24 cellular contexts compared by ENCODE assay signal in genomic region chr15:50416920-50417319, GRCh38.
"Had no signal": no experiment of that assay in that cellular context is flagged by ENCODE, and none has a peak within 500 bp of the region (broad histone marks: within the 10 kb centered on the region; RNA-seq: fewer than 3 reads in every experiment).

No MANE protein-coding gene starts in this region.

- H3K27ac ChIP-seq: esophagus squamous epithelium, neutrophil, pancreas, suprapubic skin, transverse colon had no signal

- H3K9me3 ChIP-seq: esophagus squamous epithelium, mucosa of descending colon, neutrophil, pancreas, suprapubic skin, transverse colon had no signal

- H3K36me3 ChIP-seq: esophagus squamous epithelium, neutrophil, pancreas, suprapubic skin, transverse colon had no signal

- ATAC-seq: effector memory CD8-positive, alpha-beta T cell; left lobe of liver; mucosa of descending colon; pancreas; sciatic nerve; stimulated activated naive CD8-positive, alpha-beta T cell treated with anti-CD3 and anti-CD28 coated beads, Interleukin-15, amount 100 ng/mL, for 72 hours had no signal

- H3K27ac Mint-ChIP-seq: memory B cell; mesothelial cell of epicardium; natural killer cell treated with Interleukin-12 subunit alpha and Interleukin-12 subunit beta and Interleukin-15 and Interleukin-18, amount 100 ng/mL, for 72 hours had no signal

- H3K27me3 Mint-ChIP-seq: effector memory CD8-positive, alpha-beta T cell; memory B cell; naive B cell; stimulated activated naive CD8-positive, alpha-beta T cell treated with anti-CD3 and anti-CD28 coated beads, Interleukin-15, amount 100 ng/mL, for 72 hours had no signal

- DNase-seq: cortex of kidney; effector memory CD8-positive, alpha-beta T cell; esophagus squamous epithelium; kidney; mucosa of descending colon; naive B cell; pancreas; stimulated activated CD4-positive, alpha-beta T cell treated with anti-CD3 and anti-CD28 coated beads, Interleukin-12 subunit alpha, Interleukin-12 subunit beta, amount 100 ng/mL, for 4 hours; stimulated activated CD4-positive, alpha-beta T cell treated with anti-CD3 and anti-CD28 coated beads, Interleukin-1b, Interleukin-23, amount 100 ng/mL, for 48 hours; stimulated activated CD4-positive, alpha-beta T cell treated with anti-CD3 and anti-CD28 coated beads, Interleukin-4, amount 100 ng/mL, for 1 hour; stimulated activated CD8-positive, alpha-beta memory T cell treated with anti-CD3 and anti-CD28 coated beads, Interleukin-4, amount 100 ng/mL, for 48 hours; stimulated activated naive CD4-positive, alpha-beta T cell; stimulated activated naive CD8-positive, alpha-beta T cell treated with anti-CD3 and anti-CD28 coated beads, Interleukin-15, amount 100 ng/mL, for 72 hours; transverse colon had no signal

- H3K4me1 ChIP-seq: esophagus squamous epithelium, pancreas, suprapubic skin, transverse colon had no signal

- H3K27me3 ChIP-seq: esophagus squamous epithelium, neutrophil, pancreas, suprapubic skin, transverse colon had no signal

- H3K4me3 ChIP-seq: esophagus squamous epithelium, lung, mucosa of descending colon, pancreas, smooth muscle cell, suprapubic skin, transverse colon had no signal

- H3K4me3 Mint-ChIP-seq: effector memory CD8-positive, alpha-beta T cell; memory B cell; mesothelial cell of epicardium; natural killer cell treated with Interleukin-12 subunit alpha and Interleukin-12 subunit beta and Interleukin-15 and Interleukin-18, amount 100 ng/mL, for 72 hours; neural crest cell; stimulated activated naive CD8-positive, alpha-beta T cell treated with anti-CD3 and anti-CD28 coated beads, Interleukin-15, amount 100 ng/mL, for 72 hours had no signal

- H3K4me2 ChIP-seq: smooth muscle cell had no signal

- H3K9me3 Mint-ChIP-seq: effector memory CD8-positive, alpha-beta T cell; memory B cell; mesothelial cell of epicardium; natural killer cell treated with Interleukin-12 subunit alpha and Interleukin-12 subunit beta and Interleukin-15 and Interleukin-18, amount 100 ng/mL, for 72 hours; neural crest cell; stimulated activated naive CD8-positive, alpha-beta T cell treated with anti-CD3 and anti-CD28 coated beads, Interleukin-15, amount 100 ng/mL, for 72 hours had no signal

- H3K4me1 Mint-ChIP-seq: memory B cell; mesothelial cell of epicardium; naive B cell; neural crest cell; stimulated activated naive CD8-positive, alpha-beta T cell treated with anti-CD3 and anti-CD28 coated beads, Interleukin-15, amount 100 ng/mL, for 72 hours had no signal

- H3K36me3 Mint-ChIP-seq: mesothelial cell of epicardium; naive B cell; natural killer cell treated with Interleukin-12 subunit alpha and Interleukin-12 subunit beta and Interleukin-15 and Interleukin-18, amount 100 ng/mL, for 72 hours had no signal
